In genomic region chr10:100913470-100913865, GRCh38 we compare ENCODE assay signal across 8 cellular contexts. TPM values are rescaled to one million over a fixed set of nuclear protein-coding genes. Genes with fewer than 3 reads are reported as not detected.
DNase-seq lines count a peak whose midpoint lies in the region; ATAC-seq and TF ChIP-seq lines count a peak whose summit lies in the region.

No MANE protein-coding gene starts in this region.

- H3K27me3 ChIP-seq in ACC112 (ENCODE audit: insufficient read depth, low read length): no peaks in the 10 kb centered on the region
- no peaks in the 10 kb centered on the region for H3K27me3 ChIP-seq in HUES6 (ENCODE audit: control insufficient read depth, insufficient read depth, low read length)
- no peaks in the 10 kb centered on the region for H3K27me3 ChIP-seq in mucosa of rectum (ENCODE audit: control insufficient read depth in 2 of 2, insufficient read depth in 2 of 2, low read length in 2 of 2)

- peak overlapping the region; percentile 95 for H3K9ac ChIP-seq in HUES6 (ENCODE audit: low read length)
- peak overlapping the region; percentile 76 to 94 for H3K9ac ChIP-seq in mucosa of rectum (ENCODE audit: low read depth in 1 of 2, low read length in 2 of 2)

- DNase-seq in cardiac fibroblast (ENCODE audit: low read depth in 2 of 2): no peak
- no peak for DNase-seq in NCI-H510A treated with DMSO at 0.1 percent for 48 hours (lab: John Stamatoyannopoulos, UW)
- no peak for DNase-seq in H4 (ENCODE audit: low spot score)
- DNase-seq in NOMO-1 (lab: John Stamatoyannopoulos, UW; ENCODE audit: unreplicated experiment in 2 of 2): no peak

- peaks cover 45% of the 10 kb centered on the region for H3K4me1 ChIP-seq in ACC112 (ENCODE audit: control insufficient read depth, insufficient read depth, low read length, unreplicated experiment)
- H3K4me1 ChIP-seq in HUES6 (ENCODE audit: control insufficient read depth, insufficient read depth, low read length): peaks cover 26% of the 10 kb centered on the region
- peaks cover 13 to 21% of the 10 kb centered on the region in 2 donors for H3K4me1 ChIP-seq in mucosa of rectum (ENCODE audit: control insufficient read depth in 2 of 2, insufficient read depth in 2 of 2, low read length in 2 of 2)

- H3K9me3 ChIP-seq in HUES6 (ENCODE audit: control insufficient read depth, insufficient read depth, low read depth, low read length) (no peaks in the 10 kb centered on the region), mucosa of rectum (ENCODE audit: control insufficient read depth in 2 of 2, low read length in 2 of 2) (no peaks in the 10 kb centered on the region)

- H3K36me3 ChIP-seq in ACC112 (ENCODE audit: insufficient read depth, low read length) (peaks cover 18% of the 10 kb centered on the region), HUES6 (ENCODE audit: control insufficient read depth, insufficient read depth, low read length) (peaks cover 24% of the 10 kb centered on the region), mucosa of rectum (ENCODE audit: control insufficient read depth in 2 of 2, insufficient read depth in 2 of 2, low read length in 2 of 2) (peaks cover 15 to 20% of the 10 kb centered on the region in 2 donors)

- no peak for TF ChIP-seq CTCF in cardiac fibroblast (IDR thresholded peaks at IDR 0.05; ENCODE audit: low read depth, low read length)

- peak overlapping the region; percentile 72; the same call in 1 of the 2 replicates for H3K27ac ChIP-seq in ACC112 (ENCODE audit: low read depth, low read length)
- H3K27ac ChIP-seq in HUES6 (ENCODE audit: low read depth, low read length): no peak overlapping the region
- H3K27ac ChIP-seq in mucosa of rectum (ENCODE audit: low read depth in 2 of 2, low read length in 2 of 2): peak overlapping the region; percentile 10 to 98

- H3K79me2 ChIP-seq in ACC112 (ENCODE audit: control insufficient read depth, insufficient read depth, low read length, unreplicated experiment): peaks cover 34% of the 10 kb centered on the region

- peak overlapping the region; percentile 100 for H3K4me3 ChIP-seq in ACC112 (ENCODE audit: low read depth, low read length)
- peak overlapping the region; percentile 98 for H3K4me3 ChIP-seq in HUES6 (ENCODE audit: low read depth, low read length)
- peak overlapping the region; percentile 98 to 100 for H3K4me3 ChIP-seq in cardiac fibroblast (replicated peaks in 1 of 2; ENCODE audit: low read depth in 2 of 2, low read length in 2 of 2)
- peak overlapping the region; percentile 92 to 100 for H3K4me3 ChIP-seq in mucosa of rectum (ENCODE audit: low read length in 2 of 2)

- ATAC-seq in HG02759 (IDR thresholded peaks at IDR 0.05; ENCODE audit: unreplicated experiment): no peak

- no peak overlapping the region for H2AFZ ChIP-seq in ACC112 (ENCODE audit: low read length, unreplicated experiment)

RNA-seq across cellular contexts. Expression of gene SLF2, which starts 0.7 kb away (rescaled TPM):
- total RNA-seq in H4 (2014; rRNA removed; shearing (Covaris generic)): 13.9 and 14.0 TPM in 2 replicates

RNA-seq across cellular contexts. Expression of gene SEMA4G, which starts 55.8 kb away (rescaled TPM):
- 0.27 and 0.89 TPM in 2 replicates for total RNA-seq in H4 (2014; rRNA removed; shearing (Covaris generic))
